In genomic region chr1:45260244-45260643, GRCh38 we compare ENCODE assay signal across 22 cellular contexts.
"Had no signal": no experiment of that assay in that cellular context is flagged by ENCODE, and none has a peak within 500 bp of the region (broad histone marks: within the 10 kb centered on the region; RNA-seq: fewer than 3 reads in every experiment).

No MANE protein-coding gene starts in this region.

- ATAC-seq: gastrocnemius medialis; heart left ventricle; left cardiac atrium; left lung; naive thymus-derived CD8-positive, alpha-beta T cell; pancreas; stimulated activated effector memory CD8-positive, alpha-beta T cell treated with anti-CD3 and anti-CD28 coated beads, Interleukin-12 subunit alpha, Interleukin-12 subunit beta, amount 100 ng/mL, for 72 hours had no signal

- H3K36me3 Mint-ChIP-seq: stimulated activated effector memory CD8-positive, alpha-beta T cell treated with anti-CD3 and anti-CD28 coated beads, Interleukin-12 subunit alpha, Interleukin-12 subunit beta, amount 100 ng/mL, for 72 hours had no signal

- H3K4me3 Mint-ChIP-seq: naive thymus-derived CD8-positive, alpha-beta T cell; nephron progenitor cell; stimulated activated effector memory CD8-positive, alpha-beta T cell treated with anti-CD3 and anti-CD28 coated beads, Interleukin-12 subunit alpha, Interleukin-12 subunit beta, amount 100 ng/mL, for 72 hours had no signal

- H3K27ac Mint-ChIP-seq: naive thymus-derived CD8-positive, alpha-beta T cell; nephron progenitor cell; stimulated activated effector memory CD8-positive, alpha-beta T cell treated with anti-CD3 and anti-CD28 coated beads, Interleukin-12 subunit alpha, Interleukin-12 subunit beta, amount 100 ng/mL, for 72 hours had no signal

- DNase-seq: cerebellar nuclear complex; effector memory CD4-positive, alpha-beta T cell; foreskin fibroblast; gastrocnemius medialis; heart left ventricle; left cardiac atrium; left lung; mammary epithelial cell; mesendoderm; naive thymus-derived CD8-positive, alpha-beta T cell; nephron progenitor cell; occipital lobe; pancreas; right lobe of liver; stimulated activated CD4-positive, alpha-beta T cell treated with anti-CD3 and anti-CD28 coated beads, Interleukin-12 subunit alpha, Interleukin-12 subunit beta, amount 100 ng/mL, for 4 hours; stimulated activated CD4-positive, alpha-beta T cell treated with anti-CD3 and anti-CD28 coated beads, Interleukin-2, amount 100 ng/mL, for 24 hours; stimulated activated CD4-positive, alpha-beta T cell treated with anti-CD3 and anti-CD28 coated beads, Interleukin-4, amount 100 ng/mL, for 24 hours; stimulated activated naive CD4-positive, alpha-beta T cell treated with Interleukin-2 at 50 U/mL for 16 hours; stomach; thyroid gland; trophoblast cell had no signal

- H3K4me1 Mint-ChIP-seq: naive thymus-derived CD8-positive, alpha-beta T cell; nephron progenitor cell; stimulated activated effector memory CD8-positive, alpha-beta T cell treated with anti-CD3 and anti-CD28 coated beads, Interleukin-12 subunit alpha, Interleukin-12 subunit beta, amount 100 ng/mL, for 72 hours had no signal
